In genomic region chr7:128523226-128523939, GRCh38 we compare ENCODE assay signal across 8 cellular contexts. TPM values are rescaled to one million over a fixed set of nuclear protein-coding genes. Genes with fewer than 3 reads are reported as not detected.
DNase-seq lines count a peak whose midpoint lies in the region; ATAC-seq and TF ChIP-seq lines count a peak whose summit lies in the region.
"Not testable (repeated sequence)": the region's sequence is repeated elsewhere in the genome, so short reads cannot be mapped to it uniquely, and the experiment has no call there.

No MANE protein-coding gene starts in this region.

- H4K20me1 ChIP-seq in hepatocyte (ENCODE audit: insufficient read depth, poor library complexity, severe bottlenecking) = not testable (repeated sequence)

- H3K4me3 ChIP-seq in RWPE2 (ENCODE audit: severe bottlenecking); hepatocyte; retinal pigment epithelial cell (ENCODE audit: low read length): not testable (repeated sequence)

- not testable (repeated sequence) for H2AFZ ChIP-seq in hepatocyte

- not testable (repeated sequence) for TF ChIP-seq CTCF in RWPE2 (IDR thresholded peaks at IDR 0.05; ENCODE audit: poor library complexity, severe bottlenecking); hepatocyte (IDR thresholded peaks at IDR 0.05; ENCODE audit: poor library complexity); retinal pigment epithelial cell (conservative IDR thresholded peaks at IDR 0.05; ENCODE audit: low read depth, low read length)

- H3K9me2 ChIP-seq in hepatocyte (replicated peaks; ENCODE audit: insufficient read depth) = not testable (repeated sequence)

- not testable (repeated sequence) for H3K9me3 ChIP-seq in RWPE2 (ENCODE audit: severe bottlenecking); hepatocyte (ENCODE audit: low read depth)

- not testable (repeated sequence) for H3K27me3 ChIP-seq in RWPE2 (ENCODE audit: insufficient read depth, poor library complexity, severe bottlenecking); hepatocyte

- H3K36me3 ChIP-seq in RWPE2 (ENCODE audit: low read depth); hepatocyte (replicated peaks; ENCODE audit: insufficient read depth, low read depth): not testable (repeated sequence)

- ATAC-seq in RWPE2 (ENCODE audit: low read depth) = peak; percentile 85

- WGBS in hepatocyte (ENCODE audit: low lambda C conversion rate, missing lambda C conversion rate) = 59% methylated on average over 4 of the region's 7 CpGs

- not testable (repeated sequence) for H3K79me2 ChIP-seq in hepatocyte

- DNase-seq in DMS53 treated with DMSO at 0.1 percent for 48 hours (lab: John Stamatoyannopoulos, UW; ENCODE audit: unreplicated experiment) (peak; percentile 74), MV-4-11 (lab: John Stamatoyannopoulos, UW) (peak; percentile 85), RWPE2 (ENCODE audit: low spot score) (peak; percentile 77), caudate nucleus (lab: John Stamatoyannopoulos, UW) (peak in 34 of 61 donors; percentile 2 to 72 (median 22)), hepatocyte (ENCODE audit: low spot score) (peak; percentile 55), retinal pigment epithelial cell (ENCODE audit: low read depth) (peak; percentile 44), stromal cell of bone marrow (ENCODE audit: low read depth) (peak; percentile 54)
- DNase-seq in activated CD8-positive, alpha-beta memory T cell treated with anti-CD3 and anti-CD28 coated beads for 4 hours (ENCODE audit: low read depth in 2 of 2) = peak; percentile 62 to 72

- not testable (repeated sequence) for H3K4me2 ChIP-seq in hepatocyte

- H3K4me1 ChIP-seq in RWPE2 (ENCODE audit: insufficient read depth, poor library complexity, severe bottlenecking); hepatocyte (ENCODE audit: insufficient read depth): not testable (repeated sequence)

- H3K27ac ChIP-seq in RWPE2 (ENCODE audit: poor library complexity, severe bottlenecking); caudate nucleus (ENCODE audit: low read depth, low read length); hepatocyte: not testable (repeated sequence)

RNA-seq across cellular contexts. Expression of gene METTL2B, which starts 46.8 kb away (rescaled TPM):
- total RNA-seq in hepatocyte = 22.9 and 29.0 TPM in 2 replicates
- polyA plus RNA-seq in hepatocyte = 9.1 and 11.4 TPM in 2 replicates

Comparison
In these comparisons a context has a peak if more than half of its experiments do, and no peak if none do; other contexts are left out.
1. DNase-seq: peak in every context shown above with its lines; median percentile 85 in MV-4-11; 77 in RWPE2; 74 in DMS53 treated with DMSO at 0.1 percent for 48 hours; 67 in activated CD8-positive, alpha-beta memory T cell treated with anti-CD3 and anti-CD28 coated beads for 4 hours; 55 in hepatocyte; 54 in stromal cell of bone marrow; 44 in retinal pigment epithelial cell; 22 in caudate nucleus.